ENCODE assay signal across 8 cellular contexts in genomic region chrX:24151513-24151912, GRCh38. TPM values are rescaled to one million over a fixed set of nuclear protein-coding genes. Genes with fewer than 3 reads are reported as not detected.
DNase-seq lines count a peak whose midpoint lies in the region; ATAC-seq, FAIRE-seq and TF ChIP-seq lines count a peak whose summit lies in the region.

No MANE protein-coding gene starts in this region.

- in situ Hi-C loops in GM12878 (cut with MboI), result no loop called here

- H3K36me3 ChIP-seq in GM12878 (ENCODE audit: control insufficient read depth in 2 of 2, insufficient read depth in 2 of 2, low read length in 1 of 2), result peaks cover 0 to 4% of the 10 kb centered on the region in 2 experiments; a peak in 1 of 4 replicates
- H3K36me3 ChIP-seq in mesodermal cell (ENCODE audit: control insufficient read depth, insufficient read depth, low read length), result peaks cover 18% of the 10 kb centered on the region

- peaks cover 68% of the 10 kb centered on the region for H3K79me2 ChIP-seq in GM12878 (ENCODE audit: control insufficient read depth, insufficient read depth, low read length)

- WGBS in GM12878 (ENCODE audit: insufficient coverage, insufficient replicate concordance, low lambda C conversion rate, missing lambda C conversion rate), result 32% methylated on average over 8 of the region's 8 CpGs
- 60 to 95% methylated on average over 1 to 3 of the region's 8 CpGs for WGBS in mesodermal cell (ENCODE audit: insufficient coverage in 2 of 2), 2 experiments

- H3K27ac ChIP-seq in GM12878 (ENCODE audit: control insufficient read depth, insufficient read depth) (peak overlapping the region; percentile 80), mesodermal cell (ENCODE audit: low read depth, low read length, severe bottlenecking) (no peak overlapping the region)

- peaks cover 22% of the 10 kb centered on the region for H3K4me1 ChIP-seq in GM12878 (ENCODE audit: control insufficient read depth, insufficient read depth, low read length)
- H3K4me1 ChIP-seq in mesodermal cell (ENCODE audit: control insufficient read depth, insufficient read depth, low read length, poor library complexity, severe bottlenecking), result peaks cover 14% of the 10 kb centered on the region

- H3K36me3 Mint-ChIP-seq in stimulated activated naive CD8-positive, alpha-beta T cell treated with anti-CD3 and anti-CD28 coated beads, Interleukin-15, Interleukin-2, amounts not matched to agents 100 ng/mL and 50 ng/mL, for 24 hours (ENCODE audit: low read depth), result peaks cover 40% of the 10 kb centered on the region

- H4K20me1 ChIP-seq in GM12878 (ENCODE audit: control insufficient read depth, insufficient read depth), result no peaks in the 10 kb centered on the region

- peak overlapping the region; percentile 88 for H3K4me3 ChIP-seq in GM12878
- peak overlapping the region; percentile 58 for H3K4me3 ChIP-seq in mesodermal cell (ENCODE audit: extremely low read depth, insufficient read depth, low read length, poor library complexity, severe bottlenecking)

- H3K27ac Mint-ChIP-seq in stimulated activated naive CD8-positive, alpha-beta T cell treated with anti-CD3 and anti-CD28 coated beads, Interleukin-15, Interleukin-2, amounts not matched to agents 100 ng/mL and 50 ng/mL, for 24 hours, result peak overlapping the region; percentile 84

- RAD21 ChIA-PET in GM12878 (lab: Charles Lee; ENCODE audit: unreplicated experiment), result interaction anchor here (0.8 to 3.0 kb wide), 2 partner anchors 49 to 91 kb away, joined by 6 to 10 read pairs; no protein-coding TSS in a partner anchor

- CTCF ChIA-PET in GM12878 (lab: Yijun Ruan, JAX), result interaction anchor here (0.6 to 1.1 kb wide), 3 partner anchors 29 to 407 kb away, joined by 3 read pairs; no protein-coding TSS in a partner anchor

- H3K4me3 Mint-ChIP-seq in stimulated activated naive CD8-positive, alpha-beta T cell treated with anti-CD3 and anti-CD28 coated beads, Interleukin-15, Interleukin-2, amounts not matched to agents 100 ng/mL and 50 ng/mL, for 24 hours, result peak overlapping the region; percentile 86

- SMC1A ChIA-PET in GM12878 (lab: Charles Lee; ENCODE audit: uncharacterized antibody, unreplicated experiment), result interaction anchor here (0.9 to 1.3 kb wide), 4 partner anchors 10 to 31 kb away, joined by 3 to 6 read pairs (median 4); no protein-coding TSS in a partner anchor

- H3K27me3 ChIP-seq in GM12878 (replicated peaks in 1 of 2; ENCODE audit: control insufficient read depth in 2 of 2, insufficient read depth in 2 of 2, low read length in 1 of 2), result no peaks in the 10 kb centered on the region

- peaks cover 67% of the 10 kb centered on the region for H3K4me1 Mint-ChIP-seq in stimulated activated naive CD8-positive, alpha-beta T cell treated with anti-CD3 and anti-CD28 coated beads, Interleukin-15, Interleukin-2, amounts not matched to agents 100 ng/mL and 50 ng/mL, for 24 hours (ENCODE audit: low read depth)

- no peak for TF ChIP-seq EP300 in GM12878 (IDR thresholded peaks at IDR 0.05; ENCODE audit: borderline replicate concordance in 1 of 2, control insufficient read depth in 1 of 2, low read depth in 2 of 2, low read length in 2 of 2)

- DNase-seq in stimulated activated naive CD8-positive, alpha-beta T cell treated with anti-CD3 and anti-CD28 coated beads, Interleukin-15, Interleukin-2, amounts not matched to agents 100 U/mL and 50 U/mL, for 24 hours, result no peak
- DNase-seq in GM12878 (ENCODE audit: low read depth, low spot score), result no peak
- no peak for DNase-seq in COR-L47 (lab: John Stamatoyannopoulos, UW)
- no peak for DNase-seq in amniotic stem cell (lab: John Stamatoyannopoulos, UW)
- no peak for DNase-seq in stimulated activated CD4-positive, alpha-beta T cell treated with anti-CD3 and anti-CD28 coated beads, Interleukin-12 subunit alpha, Interleukin-12 subunit beta, amount 100 ng/mL, for 4 hours

- H3K4me2 ChIP-seq in GM12878 (ENCODE audit: control insufficient read depth, insufficient read depth), result peak overlapping the region; percentile 82

- no peak overlapping the region for H2AFZ ChIP-seq in GM12878 (ENCODE audit: control insufficient read depth, low read depth, low read length)

- no peaks in the 10 kb centered on the region for H3K27me3 Mint-ChIP-seq in stimulated activated naive CD8-positive, alpha-beta T cell treated with anti-CD3 and anti-CD28 coated beads, Interleukin-15, Interleukin-2, amounts not matched to agents 100 ng/mL and 50 ng/mL, for 24 hours

- TF ChIP-seq CTCF in GM12878 (IDR thresholded peaks at IDR 0.05 in 2 of 3, conservative IDR thresholded peaks at IDR 0.05 in 1 of 3; ENCODE audit: control insufficient read depth in 2 of 3, extremely low read depth in 1 of 3, insufficient read depth in 1 of 3, low read depth in 3 of 3, low read length in 3 of 3), result no peak

- H3K9ac ChIP-seq in GM12878 (ENCODE audit: control insufficient read depth, insufficient read depth, low read length), result peak overlapping the region; percentile 91

- TF ChIP-seq POLR2A in GM12878 (IDR thresholded peaks at IDR 0.05; ENCODE audit: low read depth, low read length), result no peak

- BruUV-seq in GM12878 (replicated peaks; lab: Mats Ljungman, UMichigan), result no TSS peak

- TF ChIP-seq RAD21 in GM12878 (IDR thresholded peaks at IDR 0.05; ENCODE audit: insufficient read depth, low read depth, low read length), result no peak

- H3K9me3 Mint-ChIP-seq in stimulated activated naive CD8-positive, alpha-beta T cell treated with anti-CD3 and anti-CD28 coated beads, Interleukin-15, Interleukin-2, amounts not matched to agents 100 ng/mL and 50 ng/mL, for 24 hours, result no peaks in the 10 kb centered on the region

- H3K9me3 ChIP-seq in GM12878 (replicated peaks; ENCODE audit: control insufficient read depth, insufficient read depth, low read length) (no peaks in the 10 kb centered on the region), mesodermal cell (ENCODE audit: control insufficient read depth, low read length) (no peaks in the 10 kb centered on the region)

- no peak for ATAC-seq in stimulated activated naive CD8-positive, alpha-beta T cell treated with anti-CD3 and anti-CD28 coated beads, Interleukin-15, Interleukin-2, amounts not matched to agents 100 U/mL and 50 U/mL, for 24 hours
- ATAC-seq in GM12878 (no peak), HG02610 (IDR thresholded peaks at IDR 0.05; ENCODE audit: unreplicated experiment) (no peak)

- intact Hi-C loops in GM12878 (cut with micrococcal nuclease; ENCODE audit: unreplicated experiment), result loop anchor here (2.0 to 5.0 kb wide), 2 partner anchors 17 to 91 kb away; no protein-coding TSS in a partner anchor

- no peak for FAIRE-seq in GM12878 (lab: Jason Lieb, UNC)

- POLR2A ChIA-PET in GM12878 (lab: Charles Lee), result interaction anchor here (1.0 kb wide), 1 partner anchor 19 kb away, joined by 3 read pairs; no protein-coding TSS in a partner anchor

TF ChIP-seq in GM12878, 131 proteins besides CTCF, POLR2A, EP300 and RAD21:
- TF ChIP-seq POLR2AphosphoS5 (IDR thresholded peaks at IDR 0.05; ENCODE audit: low read length) (0 out of 2 replicates have a peak, but pooled peaks have one; percentile 20), BHLHE40 (IDR thresholded peaks at IDR 0.05; ENCODE audit: borderline replicate concordance in 1 of 2, low read depth in 2 of 2, low read length in 1 of 2) (no peak)

RNA-seq across cellular contexts. Expression of gene ZFX, which starts 2.0 kb away (rescaled TPM):
- total RNA-seq in GM12878 (2013; cell fraction: nucleolus; rRNA removed), result 78.0 and 85.0 TPM in 2 replicates
- total RNA-seq in GM12878 (2014; rRNA removed) (26.6 and 27.2 TPM in 2 replicates), GM12878 (2014; rRNA removed; fragmentation: Illumina TruSeq; extraction: Trizol) (32.0 and 33.4 TPM in 2 replicates), GM12878 (2021) (36.7 and 40.9 TPM in 2 replicates)
- 15.3 TPM for polyA plus RNA-seq in GM12878 (2011; ENCODE audit: low read depth)
- polyA plus RNA-seq in GM12878 (2011; rRNA removed) (26.0 and 30.2 TPM in 2 replicates), GM12878 (2014; fragmentation: Illumina TruSeq; extraction: Trizol) (17.9 and 18.8 TPM in 2 replicates), GM12878 (2014; fragmentation: Nextera tagmentation; extraction: Ambion mirVana) (10 to 100 TPM in 1 of 2 experiments, 1 to 10 TPM in 1; 6.8 to 17.8 TPM), GM12878 (2014; rRNA removed) (16.3 and 17.4 TPM in 2 replicates), GM12878 (2016; fragmentation: Nextera tagmentation; extraction: Ambion mirVana) (10 to 100 TPM; 23.5 to 25.7 TPM)
- 12.2 and 14.1 TPM in 2 replicates for polyA plus RNA-seq in GM12878 (2011; cell fraction: cytosol; rRNA removed)
- polyA plus RNA-seq in GM12878 (2011; cell fraction: nucleus; rRNA removed), result 21.4 and 21.7 TPM in 2 replicates
- 14.3 and 18.4 TPM in 2 replicates for polyA plus RNA-seq in GM12878 (2012)
- 74.5 and 136 TPM in 2 replicates for polyA minus RNA-seq in GM12878 (2011; rRNA and poly(A)+ RNA removed)
- 30.3 and 39.6 TPM in 2 replicates for polyA minus RNA-seq in GM12878 (2011; cell fraction: cytosol; rRNA and poly(A)+ RNA removed)
- 28.9 and 43.2 TPM in 2 replicates for polyA minus RNA-seq in GM12878 (2011; cell fraction: nucleus; rRNA and poly(A)+ RNA removed)
- polyA plus RNA-seq in mesodermal cell (2013, experiment 1 of 2), result 16.6 TPM
- 12.1 TPM for polyA plus RNA-seq in mesodermal cell (2013, experiment 2 of 2)
